1 cellular context compared by ENCODE assay signal in the genomic region with DNA sequence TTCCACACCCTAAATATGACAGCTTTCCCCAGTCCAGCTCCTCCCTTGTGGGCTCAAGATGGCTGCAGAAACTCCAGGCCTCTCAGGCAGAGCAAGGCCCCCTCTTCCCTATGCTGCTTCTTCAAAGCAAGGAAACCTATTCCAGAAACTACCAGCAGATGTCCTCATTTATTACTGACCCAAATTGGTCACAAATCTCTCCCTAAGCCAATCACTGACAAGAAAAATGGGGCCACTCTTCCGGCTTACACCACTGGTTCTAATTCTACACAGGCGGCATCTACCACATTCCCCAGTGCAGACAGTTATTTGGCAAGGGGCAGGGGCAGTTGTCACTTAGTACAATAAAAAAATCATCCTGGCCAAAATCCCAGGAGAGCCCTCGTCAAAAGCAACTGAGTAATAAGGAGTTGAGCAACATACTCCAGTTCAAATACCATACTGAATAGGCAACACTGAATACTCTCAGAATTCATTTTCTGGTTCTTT.
TF ChIP-seq lines count a peak whose summit lies in the region.

No MANE protein-coding gene starts in this region.

TF ChIP-seq in HCT116, 20 proteins besides CTCF, POLR2A, EP300 and RAD21 (continued from another document):
- TF ChIP-seq ZNF274 (IDR thresholded peaks at IDR 0.05; ENCODE audit: low read depth, low read length), result no peak
